In the genomic region with DNA sequence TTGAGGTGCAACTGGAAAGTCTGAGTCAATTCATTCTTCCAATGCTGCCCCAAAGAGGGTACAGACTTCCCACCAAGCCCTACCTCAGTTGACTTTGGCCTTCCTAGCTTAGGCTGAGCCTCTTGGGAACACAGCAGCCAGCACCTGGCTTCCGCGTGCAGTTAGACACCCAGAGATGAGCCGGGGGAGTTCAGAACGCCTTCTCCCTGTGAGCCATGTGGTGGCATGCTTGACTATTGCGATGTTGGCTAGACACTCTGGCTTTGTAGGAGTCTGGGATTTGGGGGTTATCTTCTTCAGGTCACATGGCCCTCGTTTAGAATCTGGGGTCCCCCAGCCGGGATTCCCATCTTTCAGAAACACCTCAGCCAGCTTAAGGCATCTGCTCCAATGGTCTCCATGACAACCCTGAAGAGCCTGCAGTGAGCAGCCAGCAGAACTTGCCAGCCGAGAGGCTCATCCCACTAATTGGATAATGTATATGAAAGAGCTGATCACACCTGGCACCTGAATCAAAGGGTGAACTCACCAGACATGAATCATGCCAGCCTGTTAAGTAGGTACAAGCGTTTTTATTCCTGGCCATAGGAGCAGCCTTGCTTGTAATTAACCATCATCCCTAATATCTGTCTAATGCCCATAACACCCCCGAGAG, we compare ENCODE assay signal across 15 cellular contexts.
DNase-seq lines count a peak whose midpoint lies in the region; ATAC-seq lines count a peak whose summit lies in the region.
"Had no signal": no experiment of that assay in that cellular context is flagged by ENCODE, and none has a peak within 500 bp of the region (broad histone marks: within the 10 kb centered on the region; RNA-seq: fewer than 3 reads in every experiment).

No MANE protein-coding gene starts in this region.

- ATAC-seq in GM21576 (IDR thresholded peaks at IDR 0.05; ENCODE audit: unreplicated experiment): no peak
- no peak for ATAC-seq in activated naive CD8-positive, alpha-beta T cell treated with anti-CD3 and anti-CD28 coated beads, Interleukin-2, amount 50 U/mL, for 24 hours
- ATAC-seq: HCT116, left lobe of liver had no signal

- peaks cover 34% of the 10 kb centered on the region for H3K4me1 Mint-ChIP-seq in activated naive CD8-positive, alpha-beta T cell treated with anti-CD3 and anti-CD28 coated beads, Interleukin-2, amount 50 U/mL, for 24 hours

- DNase-seq in DMS153 treated with DMSO at 0.1 percent for 48 hours (lab: John Stamatoyannopoulos, UW; ENCODE audit: unreplicated experiment): peak; percentile 27
- DNase-seq in NCI-H1436 (lab: John Stamatoyannopoulos, UW): peak; percentile 64
- DNase-seq in NCI-H510A (lab: John Stamatoyannopoulos, UW): peak; percentile 88
- DNase-seq in head of caudate nucleus: peak in 32 of 42 donors; percentile 13 to 82 (median 46)
- no peak for DNase-seq in A172 (ENCODE audit: low spot score)
- no peak for DNase-seq in NCI-H226
- no peak for DNase-seq in activated naive CD8-positive, alpha-beta T cell treated with anti-CD3 and anti-CD28 coated beads, Interleukin-2, amount 50 U/mL, for 24 hours
- DNase-seq: activated CD4-positive, CD25-positive, alpha-beta regulatory T cell treated with anti-CD3 and anti-CD28 coated beads, Interleukin-2, amount 50 U/mL, for 72 hours; activated effector memory CD4-positive, alpha-beta T cell treated with anti-CD3 and anti-CD28 coated beads, Interleukin-2, amount 50 U/mL, for 16 hours; AML-193; foreskin melanocyte had no signal

- no peak overlapping the region for H3K4me3 Mint-ChIP-seq in activated naive CD8-positive, alpha-beta T cell treated with anti-CD3 and anti-CD28 coated beads, Interleukin-2, amount 50 U/mL, for 24 hours
- H3K4me3 Mint-ChIP-seq: T-helper 2 cell treated with Interferon-gamma antibody and Interleukin-4, amounts not matched to agents 5 μg/mL and 100 μg/mL, for 36 hours had no signal

- intact Hi-C loops in head of caudate nucleus (cut with DNase I): no loop called here

- H3K27ac Mint-ChIP-seq in activated naive CD8-positive, alpha-beta T cell treated with anti-CD3 and anti-CD28 coated beads, Interleukin-2, amount 50 U/mL, for 24 hours: no peak overlapping the region
- H3K27ac Mint-ChIP-seq: T-helper 2 cell treated with Interferon-gamma antibody and Interleukin-4, amounts not matched to agents 5 μg/mL and 100 μg/mL, for 36 hours had no signal

- H3K36me3 Mint-ChIP-seq in activated naive CD8-positive, alpha-beta T cell treated with anti-CD3 and anti-CD28 coated beads, Interleukin-2, amount 50 U/mL, for 24 hours (ENCODE audit: low read depth): no peaks in the 10 kb centered on the region

- no peaks in the 10 kb centered on the region for H3K9me3 Mint-ChIP-seq in activated naive CD8-positive, alpha-beta T cell treated with anti-CD3 and anti-CD28 coated beads, Interleukin-2, amount 50 U/mL, for 24 hours
- H3K9me3 Mint-ChIP-seq: T-helper 2 cell treated with Interferon-gamma antibody and Interleukin-4, amounts not matched to agents 5 μg/mL and 100 μg/mL, for 36 hours had no signal

- peaks cover 12% of the 10 kb centered on the region for H3K27me3 Mint-ChIP-seq in activated naive CD8-positive, alpha-beta T cell treated with anti-CD3 and anti-CD28 coated beads, Interleukin-2, amount 50 U/mL, for 24 hours

Comparison
In these comparisons a context has a peak if more than half of its experiments do, and no peak if none do; other contexts are left out.
1. DNase-seq: peak in DMS153 treated with DMSO at 0.1 percent for 48 hours (single experiment), NCI-H1436 (single experiment), NCI-H510A (single experiment) and head of caudate nucleus (32 of 42); none in A172 (single experiment), NCI-H226 (single experiment) and activated naive CD8-positive, alpha-beta T cell treated with anti-CD3 and anti-CD28 coated beads, Interleukin-2, amount 50 U/mL, for 24 hours (single experiment).